Comparison of ENCODE assay signal across 15 cellular contexts in the genomic region with DNA sequence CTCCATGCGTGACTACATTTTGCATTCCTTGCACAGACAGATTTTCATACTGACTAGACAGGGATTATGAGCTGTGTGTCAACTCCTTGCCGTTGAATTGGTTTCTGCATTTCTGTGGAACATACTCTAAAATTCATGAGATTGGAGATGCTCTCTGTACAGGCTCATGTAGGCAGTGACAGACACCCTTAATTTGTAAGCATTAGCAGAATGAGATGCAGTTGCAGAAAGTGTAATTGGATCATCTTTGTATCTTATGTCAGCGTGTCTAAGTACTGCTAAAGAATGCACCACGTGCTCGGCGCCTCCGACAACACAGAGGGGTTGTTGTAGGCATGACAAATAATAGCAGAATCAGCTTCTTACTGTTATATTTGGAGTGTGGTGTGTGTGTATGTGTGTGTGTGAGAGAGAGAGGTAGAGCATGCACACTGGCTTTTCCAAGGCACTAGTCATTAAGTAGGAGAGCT.
"Had no signal": no experiment of that assay in that cellular context is flagged by ENCODE, and none has a peak within 500 bp of the region (broad histone marks: within the 10 kb centered on the region; RNA-seq: fewer than 3 reads in every experiment).

No MANE protein-coding gene starts in this region.

- H3K36me3 Mint-ChIP-seq: memory B cell had no signal

- H3K4me3 Mint-ChIP-seq: activated naive CD8-positive, alpha-beta T cell treated with anti-CD3 and anti-CD28 coated beads, Interleukin-2, amount 50 U/mL, for 24 hours; activated T-helper 1 cell treated with anti-CD3 and anti-CD28 coated beads, Interleukin-12 subunit alpha, Interleukin-12 subunit beta, Interleukin-2, Interleukin-4 antibody, amounts not matched to agents 30 ng/mL and 10 ng/mL and 1 ng/mL, durations not matched to agents 14 hours and 24 hours and 36 hours; memory B cell; nephron progenitor cell; T-helper 1 cell treated with Interleukin-12 subunit alpha and Interleukin-12 subunit beta and Interleukin-4 antibody, amounts not matched to agents 30 μg/mL and 1 μg/mL, for 36 hours had no signal

- H3K4me1 ChIP-seq: esophagus muscularis mucosa, heart right ventricle, stomach had no signal

- H3K4me3 ChIP-seq: cardiac muscle cell, esophagus muscularis mucosa, heart right ventricle, left ventricle myocardium inferior, stomach had no signal

- H3K27ac Mint-ChIP-seq: activated naive CD8-positive, alpha-beta T cell treated with anti-CD3 and anti-CD28 coated beads, Interleukin-2, amount 50 U/mL, for 24 hours; activated T-helper 1 cell treated with anti-CD3 and anti-CD28 coated beads, Interleukin-12 subunit alpha, Interleukin-12 subunit beta, Interleukin-2, Interleukin-4 antibody, amounts not matched to agents 30 ng/mL and 10 ng/mL and 1 ng/mL, durations not matched to agents 14 hours and 24 hours and 36 hours; memory B cell; nephron progenitor cell; T-helper 1 cell treated with Interleukin-12 subunit alpha and Interleukin-12 subunit beta and Interleukin-4 antibody, amounts not matched to agents 30 μg/mL and 1 μg/mL, for 36 hours had no signal

- H3K9me3 Mint-ChIP-seq: activated naive CD8-positive, alpha-beta T cell treated with anti-CD3 and anti-CD28 coated beads, Interleukin-2, amount 50 U/mL, for 24 hours; activated T-helper 1 cell treated with anti-CD3 and anti-CD28 coated beads, Interleukin-12 subunit alpha, Interleukin-12 subunit beta, Interleukin-2, Interleukin-4 antibody, amounts not matched to agents 30 ng/mL and 10 ng/mL and 1 ng/mL, durations not matched to agents 14 hours and 24 hours and 36 hours; T-helper 1 cell treated with Interleukin-12 subunit alpha and Interleukin-12 subunit beta and Interleukin-4 antibody, amounts not matched to agents 30 μg/mL and 1 μg/mL, for 36 hours had no signal

- DNase-seq: activated CD4-positive, alpha-beta T cell treated with anti-CD3 and anti-CD28 coated beads for 4 hours; activated naive CD4-positive, alpha-beta T cell treated with Interleukin-2 at 50 U/mL for 16 hours; activated naive CD8-positive, alpha-beta T cell treated with anti-CD3 and anti-CD28 coated beads, Interleukin-2, amount 50 U/mL, for 24 hours; heart right ventricle; islet precursor cell; left ventricle myocardium inferior; nephron progenitor cell; posterior cingulate gyrus; stimulated activated CD4-positive, alpha-beta T cell treated with anti-CD3 and anti-CD28 coated beads, Interleukin-4, amount 100 ng/mL, for 1 hour; stomach had no signal

- H3K27me3 ChIP-seq: cardiac muscle cell, stomach had no signal

- H3K9me3 ChIP-seq: esophagus muscularis mucosa, heart right ventricle, left ventricle myocardium inferior, stomach had no signal

- H3K4me1 Mint-ChIP-seq: activated naive CD8-positive, alpha-beta T cell treated with anti-CD3 and anti-CD28 coated beads, Interleukin-2, amount 50 U/mL, for 24 hours; memory B cell had no signal

- ATAC-seq: activated naive CD8-positive, alpha-beta T cell treated with anti-CD3 and anti-CD28 coated beads, Interleukin-2, amount 50 U/mL, for 24 hours; heart right ventricle had no signal

- H3K27ac ChIP-seq: cardiac muscle cell, esophagus muscularis mucosa, heart right ventricle, left ventricle myocardium inferior, stomach had no signal

- H3K36me3 ChIP-seq: cardiac muscle cell, esophagus muscularis mucosa, heart right ventricle, left ventricle myocardium inferior, stomach had no signal
